Comparison of ENCODE assay signal across 12 cellular contexts in genomic region chr2:24214880-24215279, GRCh38. TPM values are rescaled to one million over a fixed set of nuclear protein-coding genes. Genes with fewer than 3 reads are reported as not detected.
DNase-seq lines count a peak whose midpoint lies in the region; ATAC-seq and TF ChIP-seq lines count a peak whose summit lies in the region.
"Had no signal": no experiment of that assay in that cellular context is flagged by ENCODE, and none has a peak within 500 bp of the region (broad histone marks: within the 10 kb centered on the region; RNA-seq: fewer than 3 reads in every experiment).

No MANE protein-coding gene starts in this region.

- H3K9ac ChIP-seq in Karpas-422 (ENCODE audit: low read length) (no peak overlapping the region), PC-3 (ENCODE audit: low read length) (no peak overlapping the region)

- H3K4me3 ChIP-seq in Karpas-422 (ENCODE audit: low read length) (no peak overlapping the region), PC-3 (ENCODE audit: low read length) (no peak overlapping the region)

- peak overlapping the region; percentile 42 for H3K27ac ChIP-seq in Karpas-422 (ENCODE audit: low read length)
- no peak overlapping the region for H3K27ac ChIP-seq in PC-3 (ENCODE audit: low read length)
- H3K27ac ChIP-seq: HL-60 had no signal

- H3K4me2 ChIP-seq in Karpas-422 (ENCODE audit: low read depth, low read length, poor library complexity, severe bottlenecking) (no peak overlapping the region), PC-3 (ENCODE audit: low read length) (no peak overlapping the region)

- peak; percentile 98 for ATAC-seq in GM19395 (IDR thresholded peaks at IDR 0.05; ENCODE audit: unreplicated experiment)
- ATAC-seq in HG02884 (IDR thresholded peaks at IDR 0.05; ENCODE audit: unreplicated experiment): peak; percentile 99
- no peak for ATAC-seq in PC-3

- H3K9me3 ChIP-seq in Karpas-422 (ENCODE audit: low read length) (no peaks in the 10 kb centered on the region), PC-3 (ENCODE audit: low read length) (no peaks in the 10 kb centered on the region)

- H3K4me1 ChIP-seq in Karpas-422 (ENCODE audit: low read length) (peaks cover 10% of the 10 kb centered on the region), PC-3 (ENCODE audit: insufficient read depth, low read length) (no peaks in the 10 kb centered on the region)

- H3K36me3 ChIP-seq in Karpas-422 (ENCODE audit: insufficient read depth, low read length) (peaks cover 46% of the 10 kb centered on the region), PC-3 (ENCODE audit: low read depth, low read length) (no peaks in the 10 kb centered on the region)

- H3K79me2 ChIP-seq in Karpas-422 (ENCODE audit: low read length) (no peaks in the 10 kb centered on the region), PC-3 (ENCODE audit: low read length) (no peaks in the 10 kb centered on the region)

- H2AFZ ChIP-seq in Karpas-422 (ENCODE audit: low read length) (no peak overlapping the region), PC-3 (ENCODE audit: low read length) (no peak overlapping the region)

- H3F3A ChIP-seq in PC-3 (ENCODE audit: low read length, unreplicated experiment): no peaks in the 10 kb centered on the region

- POLR2A ChIA-PET in PC-3 (lab: Charles Lee; ENCODE audit: unreplicated experiment): no interaction called here

- TF ChIP-seq CTCF in GM13977 (IDR thresholded peaks at IDR 0.05; ENCODE audit: extremely low read depth, insufficient read depth, missing control alignments) (no peak), PC-3 (conservative IDR thresholded peaks at IDR 0.05; ENCODE audit: low read depth, low read length) (no peak)

- H3K27me3 ChIP-seq in Karpas-422 (ENCODE audit: low read length): no peaks in the 10 kb centered on the region
- H3K27me3 ChIP-seq in PC-3 (ENCODE audit: low read length): no peaks in the 10 kb centered on the region

- in situ Hi-C loops in GM13977 (cut with MboI; ENCODE audit: low pct_unique_long_range_greater_than_20kb, low sequenced_read_pairs, unreplicated experiment): no loop called here

- no peaks in the 10 kb centered on the region for H4K20me1 ChIP-seq in Karpas-422 (ENCODE audit: insufficient read depth, low read depth, low read length)
- H4K20me1 ChIP-seq in PC-3 (ENCODE audit: low read length): no peaks in the 10 kb centered on the region

- peak; percentile 90 for DNase-seq in GM13977 (ENCODE audit: low spot score)
- DNase-seq in Karpas-422: no peak
- DNase-seq in GDM1 (lab: John Stamatoyannopoulos, UW): no peak
- DNase-seq in T1000 (lab: John Stamatoyannopoulos, UW): no peak
- no peak for DNase-seq in PC-3
- DNase-seq in GM03348 (ENCODE audit: low spot score): no peak
- DNase-seq: amniotic stem cell, immature natural killer cell, NCI-H1417 treated with DMSO at 0.1 percent for 48 hours had no signal

- no TSS peak for BruUV-seq in PC-3 (replicated peaks; lab: Mats Ljungman, UMichigan)

- intact Hi-C loops in PC-3 (cut with micrococcal nuclease): no loop called here

- CTCF ChIA-PET in PC-3 (lab: Charles Lee): no interaction called here

- H3K9me2 ChIP-seq in Karpas-422 (replicated peaks; ENCODE audit: insufficient read depth, low read length): no peaks in the 10 kb centered on the region
- H3K9me2 ChIP-seq in PC-3 (replicated peaks; ENCODE audit: low read length): no peaks in the 10 kb centered on the region

RNA-seq across cellular contexts. Expression of gene FAM228A, which starts 40.0 kb away (rescaled TPM):
- total RNA-seq in Karpas-422 (2014; rRNA removed; shearing (Covaris generic); ENCODE audit: low replicate concordance): 0.25 TPM in 1 of 2 replicates, not detected in the other
- total RNA-seq in PC-3 (2014; rRNA removed): not detected in 2 replicates
